ENCODE assay signal across 10 cellular contexts in genomic region chr6:121838842-121839241, GRCh38.
A peak's percentile ranks its signal among the peaks of the same experiment; 100 is the strongest.
DNase-seq lines count a peak whose midpoint lies in the region; ATAC-seq and TF ChIP-seq lines count a peak whose summit lies in the region.
"Had no signal": no experiment of that assay in that cellular context is flagged by ENCODE, and none has a peak within 500 bp of the region (broad histone marks: within the 10 kb centered on the region; RNA-seq: fewer than 3 reads in every experiment).

No MANE protein-coding gene starts in this region.

- H3K4me1 ChIP-seq in osteoblast (ENCODE audit: insufficient read depth, low read length): peaks cover 7% of the 10 kb centered on the region

- TF ChIP-seq CTCF in NB4 (IDR thresholded peaks at IDR 0.05; ENCODE audit: low read depth, low read length): no peak
- TF ChIP-seq CTCF in choroid plexus epithelial cell (conservative IDR thresholded peaks at IDR 0.05; ENCODE audit: low read depth, low read length): no peak
- TF ChIP-seq CTCF in osteoblast (IDR thresholded peaks at IDR 0.05; ENCODE audit: extremely low read depth, low read depth, low read length): no peak

- H4K20me1 ChIP-seq in osteoblast (ENCODE audit: insufficient read depth, low read length): no peaks in the 10 kb centered on the region

- H3K4me3 ChIP-seq in NB4 (ENCODE audit: low read depth, low read length): no peak overlapping the region
- H3K4me3 ChIP-seq in choroid plexus epithelial cell (ENCODE audit: low read depth, low read length): no peak overlapping the region
- no peak overlapping the region for H3K4me3 ChIP-seq in osteoblast (ENCODE audit: insufficient read depth, low read length)

- no peaks in the 10 kb centered on the region for H3K9me3 ChIP-seq in osteoblast (ENCODE audit: low read depth, low read length)

- H3K27me3 ChIP-seq in osteoblast (ENCODE audit: insufficient read depth, low read length): no peaks in the 10 kb centered on the region

- no peak for TF ChIP-seq POLR2A in NB4 (IDR thresholded peaks at IDR 0.05; ENCODE audit: extremely low read depth, insufficient read length)

- ATAC-seq in HG02885 (IDR thresholded peaks at IDR 0.05; ENCODE audit: poor library complexity, unreplicated experiment) (peak; percentile 37), HG02759 (IDR thresholded peaks at IDR 0.05; ENCODE audit: unreplicated experiment) (no peak), GM18861 (IDR thresholded peaks at IDR 0.05; ENCODE audit: unreplicated experiment) (no peak), HG03354 (IDR thresholded peaks at IDR 0.05; ENCODE audit: poor library complexity, severe bottlenecking, unreplicated experiment) (no peak)

- no peak overlapping the region for H3K27ac ChIP-seq in osteoblast (ENCODE audit: low read depth, low read length)

- H2AFZ ChIP-seq in osteoblast (ENCODE audit: low read length): no peak overlapping the region

- H3K4me2 ChIP-seq in osteoblast (ENCODE audit: insufficient read depth, low read length): no peak overlapping the region

- no peaks in the 10 kb centered on the region for H3K79me2 ChIP-seq in osteoblast (ENCODE audit: insufficient read depth, low read length)

- H3K36me3 ChIP-seq in osteoblast (ENCODE audit: insufficient read depth, low read length): no peaks in the 10 kb centered on the region

- DNase-seq in NB4 (ENCODE audit: low read depth) (peak; percentile 29), choroid plexus epithelial cell (ENCODE audit: low read depth) (peak; percentile 91), osteoblast (ENCODE audit: insufficient read length, low spot score, missing footprints) (peak; percentile 84)
- DNase-seq: activated B cell treated with CpG ODN at 0.5 μM for 24 hours; activated effector memory CD4-positive, alpha-beta T cell treated with anti-CD3 and anti-CD28 coated beads, Interleukin-2, amount 50 U/mL, for 16 hours; NCI-H774 had no signal

Comparison
In these comparisons a context has a peak if more than half of its experiments do, and no peak if none do; other contexts are left out.
1. DNase-seq: peak in every context shown above with its lines; median percentile 91 in choroid plexus epithelial cell; 84 in osteoblast; 29 in NB4.